In genomic region chr1:25267288-25268142, GRCh38 we compare ENCODE assay signal across 8 cellular contexts. TPM values are rescaled to one million over a fixed set of nuclear protein-coding genes. Genes with fewer than 3 reads are reported as not detected.
DNase-seq lines count a peak whose midpoint lies in the region; ATAC-seq and TF ChIP-seq lines count a peak whose summit lies in the region.
"Not testable (repeated sequence)": the region's sequence is repeated elsewhere in the genome, so short reads cannot be mapped to it uniquely, and the experiment has no call there.

No MANE protein-coding gene starts in this region.

- not testable (repeated sequence) for H3K9me3 Mint-ChIP-seq in activated naive CD8-positive, alpha-beta T cell treated with anti-CD3 and anti-CD28 coated beads for 36 hours; glutamatergic neuron (ENCODE audit: unreplicated experiment)

- ATAC-seq in HG02852 (IDR thresholded peaks at IDR 0.05; ENCODE audit: unreplicated experiment), result peak; percentile 64
- ATAC-seq in T-helper 17 cell, result peak; percentile 80

- not testable (repeated sequence) for H3K27me3 ChIP-seq in thymus (ENCODE audit: control insufficient read depth, insufficient read depth)

- peak overlapping the region; percentile 47 for H3K4me3 ChIP-seq in thymus (ENCODE audit: low read length)

- H3K27me3 Mint-ChIP-seq in T-helper 17 cell; activated naive CD8-positive, alpha-beta T cell treated with anti-CD3 and anti-CD28 coated beads for 36 hours; glutamatergic neuron (ENCODE audit: unreplicated experiment): not testable (repeated sequence)

- H3K4me1 ChIP-seq in thymus (ENCODE audit: control insufficient read depth, insufficient read depth, low read length), result not testable (repeated sequence)

- H3K27ac Mint-ChIP-seq in T-helper 17 cell, result peak overlapping the region; percentile 87
- peak overlapping the region; percentile 69 for H3K27ac Mint-ChIP-seq in activated naive CD8-positive, alpha-beta T cell treated with anti-CD3 and anti-CD28 coated beads for 36 hours
- H3K27ac Mint-ChIP-seq in glutamatergic neuron (ENCODE audit: unreplicated experiment), result not testable (repeated sequence)

- H3K36me3 Mint-ChIP-seq in T-helper 17 cell (ENCODE audit: low read depth); activated naive CD8-positive, alpha-beta T cell treated with anti-CD3 and anti-CD28 coated beads for 36 hours; glutamatergic neuron (ENCODE audit: unreplicated experiment): not testable (repeated sequence)

- H3K4me3 Mint-ChIP-seq in T-helper 17 cell (peak overlapping the region; percentile 83), glutamatergic neuron (ENCODE audit: unreplicated experiment) (peak overlapping the region; percentile 57)
- H3K4me3 Mint-ChIP-seq in activated naive CD8-positive, alpha-beta T cell treated with anti-CD3 and anti-CD28 coated beads for 36 hours, result peak overlapping the region; percentile 72

- not testable (repeated sequence) for TF ChIP-seq CTCF in glutamatergic neuron (IDR thresholded peaks at IDR 0.05; ENCODE audit: partially characterized antibody, unreplicated experiment)

- not testable (repeated sequence) for H3K4me1 Mint-ChIP-seq in T-helper 17 cell; activated naive CD8-positive, alpha-beta T cell treated with anti-CD3 and anti-CD28 coated beads for 36 hours; glutamatergic neuron (ENCODE audit: low read depth, unreplicated experiment)

- peak; percentile 19 for TF ChIP-seq POLR2A in GM15510 (IDR thresholded peaks at IDR 0.05; ENCODE audit: borderline replicate concordance, extremely low read depth, insufficient read length)

- peak overlapping the region; percentile 93 for H3K27ac ChIP-seq in thymus (ENCODE audit: low read depth)

- intact Hi-C loops in posterior cingulate gyrus (cut with DNase I), result not testable (repeated sequence)

- H3K36me3 ChIP-seq in thymus (ENCODE audit: control insufficient read depth, insufficient read depth), result not testable (repeated sequence)

- WGBS in thymus, result under 1% methylated on average over 43 of the region's 56 CpGs

- peak; percentile 59 for DNase-seq in NCI-H1105 treated with DMSO at 0.1 percent for 48 hours (lab: John Stamatoyannopoulos, UW)
- peak; percentile 81 to 93 (median 88) for DNase-seq in T-helper 17 cell
- DNase-seq in activated naive CD8-positive, alpha-beta T cell treated with anti-CD3 and anti-CD28 coated beads for 36 hours, result peak; percentile 84
- DNase-seq in glutamatergic neuron, result peak; percentile 77
- DNase-seq in posterior cingulate gyrus, result peak in 8 of 10 donors; percentile 61 to 94 (median 82)

- H3K9me3 ChIP-seq in T-helper 17 cell (ENCODE audit: control insufficient read depth, low read length, poor library complexity, severe bottlenecking); thymus (ENCODE audit: control insufficient read depth): not testable (repeated sequence)

RNA-seq across cellular contexts. Expression of gene RHD, which starts 4.8 kb away (rescaled TPM):
- total RNA-seq in T-helper 17 cell (1 to 10 TPM in 1 of 2 donors, under 1 TPM in 1; 0.20 to 5.0 TPM), glutamatergic neuron (ENCODE audit: unreplicated experiment) (not detected)
- not detected for total RNA-seq in activated naive CD8-positive, alpha-beta T cell treated with anti-CD3 and anti-CD28 coated beads for 36 hours
- polyA plus RNA-seq in thymus, result 0.09 TPM

RNA-seq across cellular contexts. Expression of gene RSRP1, which starts 20.3 kb away (rescaled TPM):
- total RNA-seq in T-helper 17 cell, result 100 to 1,000 TPM; 483 to 509 TPM
- 10 to 100 TPM; 63.1 to 67.6 TPM for total RNA-seq in activated naive CD8-positive, alpha-beta T cell treated with anti-CD3 and anti-CD28 coated beads for 36 hours
- 83.4 TPM for total RNA-seq in glutamatergic neuron (ENCODE audit: unreplicated experiment)
- polyA plus RNA-seq in thymus, result 418 TPM

RNA-seq across cellular contexts. Expression of gene SYF2, which starts 35.2 kb away (rescaled TPM):
- total RNA-seq in T-helper 17 cell (10 to 100 TPM; 61.5 to 80.6 TPM), glutamatergic neuron (ENCODE audit: unreplicated experiment) (32.6 TPM)
- 10 to 100 TPM; 34.8 to 36.6 TPM for total RNA-seq in activated naive CD8-positive, alpha-beta T cell treated with anti-CD3 and anti-CD28 coated beads for 36 hours
- polyA plus RNA-seq in thymus, result 150 TPM

Comparison
In these comparisons a context has a peak if more than half of its experiments do, and no peak if none do; other contexts are left out.
1. Peak in every context shown above with its lines: DNase-seq, ATAC-seq, H3K4me3 ChIP-seq and H3K27ac ChIP-seq.